ENCODE assay signal across 1 cellular context in the genomic region with DNA sequence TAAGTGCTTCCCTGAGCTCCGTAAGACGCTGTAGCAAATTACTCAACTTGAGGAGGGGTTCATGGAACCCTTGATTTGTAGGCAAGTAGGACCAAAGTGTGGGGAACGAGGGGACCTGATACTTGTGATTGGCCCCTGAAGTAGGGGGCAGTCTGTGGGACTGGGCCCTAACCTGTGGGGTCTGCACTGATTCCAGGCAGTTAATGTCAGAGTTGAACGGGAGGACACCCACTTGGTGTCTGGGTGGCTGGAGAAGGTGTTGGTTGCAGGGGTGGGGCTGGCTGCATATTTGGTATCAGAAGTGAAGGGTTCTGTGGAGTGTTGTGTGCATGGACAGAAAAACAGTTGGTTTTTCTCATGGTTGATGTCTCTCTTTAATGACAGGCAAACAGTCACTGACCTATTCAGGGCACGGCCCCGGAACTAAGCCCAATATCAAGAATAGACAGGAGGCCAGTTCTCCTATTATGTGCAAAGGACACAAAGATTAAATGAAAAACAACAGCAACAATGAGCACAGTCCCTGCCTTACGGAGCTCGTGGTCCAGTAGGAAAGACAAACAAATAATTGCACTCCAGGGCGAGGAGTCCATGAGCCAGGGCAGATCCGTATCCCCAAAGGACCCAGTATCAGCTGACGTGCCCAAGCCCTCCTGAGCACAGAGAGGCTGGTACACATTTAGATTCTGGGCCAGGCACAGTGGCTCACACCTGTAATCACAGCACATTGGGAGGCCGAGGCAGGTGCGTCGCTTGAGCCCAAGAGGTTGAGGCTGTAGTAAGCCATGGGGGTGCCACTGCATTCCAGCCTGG.
TF ChIP-seq lines count a peak whose summit lies in the region.

No MANE protein-coding gene starts in this region.

TF ChIP-seq in IMR-90, 13 proteins besides CTCF, POLR2A, EP300 and RAD21:
- TF ChIP-seq NFE2L2 (IDR thresholded peaks at IDR 0.05; ENCODE audit: low read depth, low read length) (no peak), CHD1 (IDR thresholded peaks at IDR 0.05; ENCODE audit: low read depth, low read length) (no peak), SMC3 (IDR thresholded peaks at IDR 0.05; ENCODE audit: low read depth, low read length) (no peak), FOS (IDR thresholded peaks at IDR 0.05; ENCODE audit: low read depth, low read length) (no peak), RCOR1 (IDR thresholded peaks at IDR 0.05; ENCODE audit: insufficient replicate concordance, low read length) (no peak), MAFK (IDR thresholded peaks at IDR 0.05; ENCODE audit: low read depth, low read length) (no peak), MXI1 (IDR thresholded peaks at IDR 0.05; ENCODE audit: borderline replicate concordance, low read depth, low read length) (no peak), CEBPB (IDR thresholded peaks at IDR 0.05; ENCODE audit: low read depth, low read length) (no peak), RFX5 (IDR thresholded peaks at IDR 0.05; ENCODE audit: low read depth, low read length) (no peak), BHLHE40 (IDR thresholded peaks at IDR 0.05; ENCODE audit: low read depth, low read length) (no peak), MAZ (IDR thresholded peaks at IDR 0.05; ENCODE audit: borderline replicate concordance, low read depth, low read length) (no peak)
- TF ChIP-seq, protein P1, sequence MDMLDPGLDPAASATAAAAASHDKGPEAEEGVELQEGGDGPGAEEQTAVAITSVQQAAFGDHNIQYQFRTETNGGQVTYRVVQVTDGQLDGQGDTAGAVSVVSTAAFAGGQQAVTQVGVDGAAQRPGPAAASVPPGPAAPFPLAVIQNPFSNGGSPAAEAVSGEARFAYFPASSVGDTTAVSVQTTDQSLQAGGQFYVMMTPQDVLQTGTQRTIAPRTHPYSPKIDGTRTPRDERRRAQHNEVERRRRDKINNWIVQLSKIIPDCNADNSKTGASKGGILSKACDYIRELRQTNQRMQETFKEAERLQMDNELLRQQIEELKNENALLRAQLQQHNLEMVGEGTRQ (IDR thresholded peaks at IDR 0.05; ENCODE audit: low read depth, low read length), result no peak
- TF ChIP-seq, protein P2, sequence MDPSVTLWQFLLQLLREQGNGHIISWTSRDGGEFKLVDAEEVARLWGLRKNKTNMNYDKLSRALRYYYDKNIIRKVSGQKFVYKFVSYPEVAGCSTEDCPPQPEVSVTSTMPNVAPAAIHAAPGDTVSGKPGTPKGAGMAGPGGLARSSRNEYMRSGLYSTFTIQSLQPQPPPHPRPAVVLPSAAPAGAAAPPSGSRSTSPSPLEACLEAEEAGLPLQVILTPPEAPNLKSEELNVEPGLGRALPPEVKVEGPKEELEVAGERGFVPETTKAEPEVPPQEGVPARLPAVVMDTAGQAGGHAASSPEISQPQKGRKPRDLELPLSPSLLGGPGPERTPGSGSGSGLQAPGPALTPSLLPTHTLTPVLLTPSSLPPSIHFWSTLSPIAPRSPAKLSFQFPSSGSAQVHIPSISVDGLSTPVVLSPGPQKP (IDR thresholded peaks at IDR 0.05; ENCODE audit: borderline replicate concordance, low read depth, low read length), result no peak
